ENCODE assay signal across 1 cellular context in the genomic region with DNA sequence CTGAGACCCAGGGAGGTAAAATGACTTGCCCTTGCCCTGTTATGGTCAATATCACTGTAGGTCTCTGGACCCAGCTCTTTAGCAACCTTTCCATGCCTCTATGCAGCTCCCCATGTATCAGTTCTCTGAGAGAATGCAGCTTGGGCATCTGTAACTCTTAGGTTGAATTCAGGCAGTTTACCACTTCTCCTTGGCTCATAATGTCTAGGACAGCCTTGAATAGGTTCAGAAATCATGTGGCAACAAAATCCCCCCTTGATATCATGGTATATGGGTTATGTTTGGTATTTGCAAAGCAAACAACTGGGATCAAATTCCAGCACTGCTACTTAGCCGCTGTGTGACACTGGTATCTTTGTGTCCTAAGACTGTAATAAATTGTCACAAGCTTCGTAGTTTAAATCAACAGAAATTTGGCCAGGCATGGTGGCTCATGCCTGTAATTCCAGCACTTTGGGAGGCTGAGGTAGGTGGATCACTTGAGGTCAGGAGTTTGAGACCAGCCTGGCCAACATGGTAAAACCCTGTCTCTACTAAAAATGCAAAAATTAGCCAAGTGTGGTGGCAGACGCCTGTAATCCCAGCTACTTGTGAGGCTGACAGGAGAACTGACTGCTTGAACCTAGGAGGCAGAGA.
TF ChIP-seq lines count a peak whose summit lies in the region.

No MANE protein-coding gene starts in this region.

TF ChIP-seq in HepG2, 621 proteins besides CTCF, POLR2A, EP300 and RAD21 (continued from another document and continues in another):
- TF ChIP-seq, protein P1, sequence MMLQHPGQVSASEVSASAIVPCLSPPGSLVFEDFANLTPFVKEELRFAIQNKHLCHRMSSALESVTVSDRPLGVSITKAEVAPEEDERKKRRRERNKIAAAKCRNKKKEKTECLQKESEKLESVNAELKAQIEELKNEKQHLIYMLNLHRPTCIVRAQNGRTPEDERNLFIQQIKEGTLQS (CRISPR knock-in tag; IDR thresholded peaks at IDR 0.05): 0 out of 2 replicates have a peak, but pooled peaks have one; percentile 35
- TF ChIP-seq ESRRA (CRISPR knock-in tag; IDR thresholded peaks at IDR 0.05; ENCODE audit: low read depth) (no peak; the same call in 1 of the 2 replicates), ZNF101 (CRISPR knock-in tag; IDR thresholded peaks at IDR 0.05; ENCODE audit: borderline replicate concordance, low read depth) (no peak), NCOR1 (IDR thresholded peaks at IDR 0.05; ENCODE audit: borderline replicate concordance, low read length) (peak; percentile 73; the same call in 1 of the 2 replicates), ZNF296 (CRISPR knock-in tag; conservative IDR thresholded peaks at IDR 0.05) (no peak), HMGA1 (CRISPR knock-in tag; conservative IDR thresholded peaks at IDR 0.05) (no peak), MED1 (CRISPR knock-in tag; IDR thresholded peaks at IDR 0.05) (peak; percentile 88), ZNF709 (CRISPR knock-in tag; IDR thresholded peaks at IDR 0.05) (no peak), ZNF772 (CRISPR knock-in tag; IDR thresholded peaks at IDR 0.05) (peak; percentile 80; the same call in 1 of the 2 replicates), ZNF761 (CRISPR knock-in tag; conservative IDR thresholded peaks at IDR 0.05) (peak; percentile 78), ZNF773 (CRISPR knock-in tag; IDR thresholded peaks at IDR 0.05; ENCODE audit: borderline replicate concordance) (no peak), ERF (CRISPR knock-in tag; IDR thresholded peaks at IDR 0.05) (peak; percentile 75), ARID2 (CRISPR knock-in tag; IDR thresholded peaks at IDR 0.05; ENCODE audit: borderline replicate concordance) (peak; percentile 52; the same call in 1 of the 2 replicates), ZNF12 (CRISPR knock-in tag; IDR thresholded peaks at IDR 0.05) (peak; percentile 75), ZNF547 (CRISPR knock-in tag; IDR thresholded peaks at IDR 0.05) (0 out of 2 replicates have a peak, but pooled peaks have one; percentile 33), ZNF543 (CRISPR knock-in tag; IDR thresholded peaks at IDR 0.05) (no peak), ZMAT3 (CRISPR knock-in tag; conservative IDR thresholded peaks at IDR 0.05) (no peak), SUZ12 (IDR thresholded peaks at IDR 0.05; ENCODE audit: low read depth, low read length) (no peak), KAT8 (CRISPR knock-in tag; IDR thresholded peaks at IDR 0.05) (peak; percentile 61; the same call in 1 of the 2 replicates), GATAD1 (CRISPR knock-in tag; IDR thresholded peaks at IDR 0.05) (no peak), SMARCC2 (IDR thresholded peaks at IDR 0.05) (0 out of 2 replicates have a peak, but pooled peaks have one; percentile 60), ZFAT (CRISPR knock-in tag; conservative IDR thresholded peaks at IDR 0.05) (no peak)
- TF ChIP-seq, protein P2, sequence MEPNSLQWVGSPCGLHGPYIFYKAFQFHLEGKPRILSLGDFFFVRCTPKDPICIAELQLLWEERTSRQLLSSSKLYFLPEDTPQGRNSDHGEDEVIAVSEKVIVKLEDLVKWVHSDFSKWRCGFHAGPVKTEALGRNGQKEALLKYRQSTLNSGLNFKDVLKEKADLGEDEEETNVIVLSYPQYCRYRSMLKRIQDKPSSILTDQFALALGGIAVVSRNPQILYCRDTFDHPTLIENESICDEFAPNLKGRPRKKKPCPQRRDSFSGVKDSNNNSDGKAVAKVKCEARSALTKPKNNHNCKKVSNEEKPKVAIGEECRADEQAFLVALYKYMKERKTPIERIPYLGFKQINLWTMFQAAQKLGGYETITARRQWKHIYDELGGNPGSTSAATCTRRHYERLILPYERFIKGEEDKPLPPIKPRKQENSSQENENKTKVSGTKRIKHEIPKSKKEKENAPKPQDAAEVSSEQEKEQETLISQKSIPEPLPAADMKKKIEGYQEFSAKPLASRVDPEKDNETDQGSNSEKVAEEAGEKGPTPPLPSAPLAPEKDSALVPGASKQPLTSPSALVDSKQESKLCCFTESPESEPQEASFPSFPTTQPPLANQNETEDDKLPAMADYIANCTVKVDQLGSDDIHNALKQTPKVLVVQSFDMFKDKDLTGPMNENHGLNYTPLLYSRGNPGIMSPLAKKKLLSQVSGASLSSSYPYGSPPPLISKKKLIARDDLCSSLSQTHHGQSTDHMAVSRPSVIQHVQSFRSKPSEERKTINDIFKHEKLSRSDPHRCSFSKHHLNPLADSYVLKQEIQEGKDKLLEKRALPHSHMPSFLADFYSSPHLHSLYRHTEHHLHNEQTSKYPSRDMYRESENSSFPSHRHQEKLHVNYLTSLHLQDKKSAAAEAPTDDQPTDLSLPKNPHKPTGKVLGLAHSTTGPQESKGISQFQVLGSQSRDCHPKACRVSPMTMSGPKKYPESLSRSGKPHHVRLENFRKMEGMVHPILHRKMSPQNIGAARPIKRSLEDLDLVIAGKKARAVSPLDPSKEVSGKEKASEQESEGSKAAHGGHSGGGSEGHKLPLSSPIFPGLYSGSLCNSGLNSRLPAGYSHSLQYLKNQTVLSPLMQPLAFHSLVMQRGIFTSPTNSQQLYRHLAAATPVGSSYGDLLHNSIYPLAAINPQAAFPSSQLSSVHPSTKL (CRISPR knock-in tag; IDR thresholded peaks at IDR 0.05): peak; percentile 94
- TF ChIP-seq, protein P3, sequence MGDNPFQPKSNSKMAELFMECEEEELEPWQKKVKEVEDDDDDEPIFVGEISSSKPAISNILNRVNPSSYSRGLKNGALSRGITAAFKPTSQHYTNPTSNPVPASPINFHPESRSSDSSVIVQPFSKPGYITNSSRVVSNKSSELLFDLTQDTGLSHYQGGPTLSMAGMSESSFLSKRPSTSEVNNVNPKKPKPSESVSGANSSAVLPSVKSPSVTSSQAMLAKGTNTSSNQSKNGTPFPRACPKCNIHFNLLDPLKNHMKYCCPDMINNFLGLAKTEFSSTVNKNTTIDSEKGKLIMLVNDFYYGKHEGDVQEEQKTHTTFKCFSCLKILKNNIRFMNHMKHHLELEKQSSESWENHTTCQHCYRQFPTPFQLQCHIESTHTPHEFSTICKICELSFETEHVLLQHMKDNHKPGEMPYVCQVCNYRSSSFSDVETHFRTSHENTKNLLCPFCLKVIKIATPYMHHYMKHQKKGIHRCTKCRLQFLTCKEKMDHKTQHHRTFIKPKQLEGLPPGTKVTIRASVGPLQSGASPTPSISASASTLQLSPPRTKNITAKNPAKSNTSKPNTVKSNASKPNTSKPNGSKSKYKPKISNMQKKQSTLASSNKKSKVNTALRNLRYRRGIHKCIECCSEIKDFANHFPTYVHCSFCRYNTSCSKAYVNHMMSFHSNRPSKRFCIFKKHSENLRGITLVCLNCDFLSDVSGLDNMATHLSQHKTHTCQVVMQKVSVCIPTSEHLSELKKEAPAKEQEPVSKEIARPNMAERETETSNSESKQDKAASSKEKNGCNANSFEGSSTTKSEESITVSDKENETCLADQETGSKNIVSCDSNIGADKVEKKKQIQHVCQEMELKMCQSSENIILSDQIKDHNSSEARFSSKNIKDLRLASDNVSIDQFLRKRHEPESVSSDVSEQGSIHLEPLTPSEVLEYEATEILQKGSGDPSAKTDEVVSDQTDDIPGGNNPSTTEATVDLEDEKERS (CRISPR knock-in tag; IDR thresholded peaks at IDR 0.05): peak; percentile 33; the same call in 1 of the 2 replicates
- TF ChIP-seq, protein P4, sequence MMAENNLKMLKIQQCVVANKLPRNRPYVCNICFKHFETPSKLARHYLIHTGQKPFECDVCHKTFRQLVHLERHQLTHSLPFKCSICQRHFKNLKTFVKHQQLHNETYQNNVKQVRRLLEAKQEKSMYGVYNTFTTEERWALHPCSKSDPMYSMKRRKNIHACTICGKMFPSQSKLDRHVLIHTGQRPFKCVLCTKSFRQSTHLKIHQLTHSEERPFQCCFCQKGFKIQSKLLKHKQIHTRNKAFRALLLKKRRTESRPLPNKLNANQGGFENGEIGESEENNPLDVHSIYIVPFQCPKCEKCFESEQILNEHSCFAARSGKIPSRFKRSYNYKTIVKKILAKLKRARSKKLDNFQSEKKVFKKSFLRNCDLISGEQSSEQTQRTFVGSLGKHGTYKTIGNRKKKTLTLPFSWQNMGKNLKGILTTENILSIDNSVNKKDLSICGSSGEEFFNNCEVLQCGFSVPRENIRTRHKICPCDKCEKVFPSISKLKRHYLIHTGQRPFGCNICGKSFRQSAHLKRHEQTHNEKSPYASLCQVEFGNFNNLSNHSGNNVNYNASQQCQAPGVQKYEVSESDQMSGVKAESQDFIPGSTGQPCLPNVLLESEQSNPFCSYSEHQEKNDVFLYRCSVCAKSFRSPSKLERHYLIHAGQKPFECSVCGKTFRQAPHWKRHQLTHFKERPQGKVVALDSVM (CRISPR knock-in tag; IDR thresholded peaks at IDR 0.05): peak; percentile 65; the same call in 1 of the 2 replicates
- TF ChIP-seq, protein P5, sequence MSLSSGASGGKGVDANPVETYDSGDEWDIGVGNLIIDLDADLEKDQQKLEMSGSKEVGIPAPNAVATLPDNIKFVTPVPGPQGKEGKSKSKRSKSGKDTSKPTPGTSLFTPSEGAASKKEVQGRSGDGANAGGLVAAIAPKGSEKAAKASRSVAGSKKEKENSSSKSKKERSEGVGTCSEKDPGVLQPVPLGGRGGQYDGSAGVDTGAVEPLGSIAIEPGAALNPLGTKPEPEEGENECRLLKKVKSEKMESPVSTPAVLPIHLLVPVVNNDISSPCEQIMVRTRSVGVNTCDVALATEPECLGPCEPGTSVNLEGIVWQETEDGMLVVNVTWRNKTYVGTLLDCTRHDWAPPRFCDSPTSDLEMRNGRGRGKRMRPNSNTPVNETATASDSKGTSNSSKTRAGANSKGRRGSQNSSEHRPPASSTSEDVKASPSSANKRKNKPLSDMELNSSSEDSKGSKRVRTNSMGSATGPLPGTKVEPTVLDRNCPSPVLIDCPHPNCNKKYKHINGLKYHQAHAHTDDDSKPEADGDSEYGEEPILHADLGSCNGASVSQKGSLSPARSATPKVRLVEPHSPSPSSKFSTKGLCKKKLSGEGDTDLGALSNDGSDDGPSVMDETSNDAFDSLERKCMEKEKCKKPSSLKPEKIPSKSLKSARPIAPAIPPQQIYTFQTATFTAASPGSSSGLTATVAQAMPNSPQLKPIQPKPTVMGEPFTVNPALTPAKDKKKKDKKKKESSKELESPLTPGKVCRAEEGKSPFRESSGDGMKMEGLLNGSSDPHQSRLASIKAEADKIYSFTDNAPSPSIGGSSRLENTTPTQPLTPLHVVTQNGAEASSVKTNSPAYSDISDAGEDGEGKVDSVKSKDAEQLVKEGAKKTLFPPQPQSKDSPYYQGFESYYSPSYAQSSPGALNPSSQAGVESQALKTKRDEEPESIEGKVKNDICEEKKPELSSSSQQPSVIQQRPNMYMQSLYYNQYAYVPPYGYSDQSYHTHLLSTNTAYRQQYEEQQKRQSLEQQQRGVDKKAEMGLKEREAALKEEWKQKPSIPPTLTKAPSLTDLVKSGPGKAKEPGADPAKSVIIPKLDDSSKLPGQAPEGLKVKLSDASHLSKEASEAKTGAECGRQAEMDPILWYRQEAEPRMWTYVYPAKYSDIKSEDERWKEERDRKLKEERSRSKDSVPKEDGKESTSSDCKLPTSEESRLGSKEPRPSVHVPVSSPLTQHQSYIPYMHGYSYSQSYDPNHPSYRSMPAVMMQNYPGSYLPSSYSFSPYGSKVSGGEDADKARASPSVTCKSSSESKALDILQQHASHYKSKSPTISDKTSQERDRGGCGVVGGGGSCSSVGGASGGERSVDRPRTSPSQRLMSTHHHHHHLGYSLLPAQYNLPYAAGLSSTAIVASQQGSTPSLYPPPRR (CRISPR knock-in tag; IDR thresholded peaks at IDR 0.05; ENCODE audit: borderline replicate concordance): peak; percentile 46; the same call in 1 of the 2 replicates
- TF ChIP-seq, protein P6, sequence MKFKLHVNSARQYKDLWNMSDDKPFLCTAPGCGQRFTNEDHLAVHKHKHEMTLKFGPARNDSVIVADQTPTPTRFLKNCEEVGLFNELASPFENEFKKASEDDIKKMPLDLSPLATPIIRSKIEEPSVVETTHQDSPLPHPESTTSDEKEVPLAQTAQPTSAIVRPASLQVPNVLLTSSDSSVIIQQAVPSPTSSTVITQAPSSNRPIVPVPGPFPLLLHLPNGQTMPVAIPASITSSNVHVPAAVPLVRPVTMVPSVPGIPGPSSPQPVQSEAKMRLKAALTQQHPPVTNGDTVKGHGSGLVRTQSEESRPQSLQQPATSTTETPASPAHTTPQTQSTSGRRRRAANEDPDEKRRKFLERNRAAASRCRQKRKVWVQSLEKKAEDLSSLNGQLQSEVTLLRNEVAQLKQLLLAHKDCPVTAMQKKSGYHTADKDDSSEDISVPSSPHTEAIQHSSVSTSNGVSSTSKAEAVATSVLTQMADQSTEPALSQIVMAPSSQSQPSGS (CRISPR knock-in tag; IDR thresholded peaks at IDR 0.05): peak; percentile 79
- TF ChIP-seq, protein P7, sequence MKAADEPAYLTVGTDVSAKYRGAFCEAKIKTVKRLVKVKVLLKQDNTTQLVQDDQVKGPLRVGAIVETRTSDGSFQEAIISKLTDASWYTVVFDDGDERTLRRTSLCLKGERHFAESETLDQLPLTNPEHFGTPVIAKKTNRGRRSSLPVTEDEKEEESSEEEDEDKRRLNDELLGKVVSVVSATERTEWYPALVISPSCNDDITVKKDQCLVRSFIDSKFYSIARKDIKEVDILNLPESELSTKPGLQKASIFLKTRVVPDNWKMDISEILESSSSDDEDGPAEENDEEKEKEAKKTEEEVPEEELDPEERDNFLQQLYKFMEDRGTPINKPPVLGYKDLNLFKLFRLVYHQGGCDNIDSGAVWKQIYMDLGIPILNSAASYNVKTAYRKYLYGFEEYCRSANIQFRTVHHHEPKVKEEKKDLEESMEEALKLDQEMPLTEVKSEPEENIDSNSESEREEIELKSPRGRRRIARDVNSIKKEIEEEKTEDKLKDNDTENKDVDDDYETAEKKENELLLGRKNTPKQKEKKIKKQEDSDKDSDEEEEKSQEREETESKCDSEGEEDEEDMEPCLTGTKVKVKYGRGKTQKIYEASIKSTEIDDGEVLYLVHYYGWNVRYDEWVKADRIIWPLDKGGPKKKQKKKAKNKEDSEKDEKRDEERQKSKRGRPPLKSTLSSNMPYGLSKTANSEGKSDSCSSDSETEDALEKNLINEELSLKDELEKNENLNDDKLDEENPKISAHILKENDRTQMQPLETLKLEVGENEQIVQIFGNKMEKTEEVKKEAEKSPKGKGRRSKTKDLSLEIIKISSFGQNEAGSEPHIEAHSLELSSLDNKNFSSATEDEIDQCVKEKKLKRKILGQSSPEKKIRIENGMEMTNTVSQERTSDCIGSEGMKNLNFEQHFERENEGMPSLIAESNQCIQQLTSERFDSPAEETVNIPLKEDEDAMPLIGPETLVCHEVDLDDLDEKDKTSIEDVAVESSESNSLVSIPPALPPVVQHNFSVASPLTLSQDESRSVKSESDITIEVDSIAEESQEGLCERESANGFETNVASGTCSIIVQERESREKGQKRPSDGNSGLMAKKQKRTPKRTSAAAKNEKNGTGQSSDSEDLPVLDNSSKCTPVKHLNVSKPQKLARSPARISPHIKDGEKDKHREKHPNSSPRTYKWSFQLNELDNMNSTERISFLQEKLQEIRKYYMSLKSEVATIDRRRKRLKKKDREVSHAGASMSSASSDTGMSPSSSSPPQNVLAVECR (CRISPR knock-in tag; IDR thresholded peaks at IDR 0.05; ENCODE audit: borderline replicate concordance): peak; percentile 54; the same call in 1 of the 2 replicates
- TF ChIP-seq, protein P8, sequence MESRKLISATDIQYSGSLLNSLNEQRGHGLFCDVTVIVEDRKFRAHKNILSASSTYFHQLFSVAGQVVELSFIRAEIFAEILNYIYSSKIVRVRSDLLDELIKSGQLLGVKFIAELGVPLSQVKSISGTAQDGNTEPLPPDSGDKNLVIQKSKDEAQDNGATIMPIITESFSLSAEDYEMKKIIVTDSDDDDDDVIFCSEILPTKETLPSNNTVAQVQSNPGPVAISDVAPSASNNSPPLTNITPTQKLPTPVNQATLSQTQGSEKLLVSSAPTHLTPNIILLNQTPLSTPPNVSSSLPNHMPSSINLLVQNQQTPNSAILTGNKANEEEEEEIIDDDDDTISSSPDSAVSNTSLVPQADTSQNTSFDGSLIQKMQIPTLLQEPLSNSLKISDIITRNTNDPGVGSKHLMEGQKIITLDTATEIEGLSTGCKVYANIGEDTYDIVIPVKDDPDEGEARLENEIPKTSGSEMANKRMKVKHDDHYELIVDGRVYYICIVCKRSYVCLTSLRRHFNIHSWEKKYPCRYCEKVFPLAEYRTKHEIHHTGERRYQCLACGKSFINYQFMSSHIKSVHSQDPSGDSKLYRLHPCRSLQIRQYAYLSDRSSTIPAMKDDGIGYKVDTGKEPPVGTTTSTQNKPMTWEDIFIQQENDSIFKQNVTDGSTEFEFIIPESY (CRISPR knock-in tag; IDR thresholded peaks at IDR 0.05): 0 out of 2 replicates have a peak, but pooled peaks have one; percentile 26
